Comparison of ENCODE assay signal across 11 cellular contexts in genomic region chr14:29529418-29529817, GRCh38.
DNase-seq lines count a peak whose midpoint lies in the region; ATAC-seq and TF ChIP-seq lines count a peak whose summit lies in the region.
"Had no signal": no experiment of that assay in that cellular context is flagged by ENCODE, and none has a peak within 500 bp of the region (broad histone marks: within the 10 kb centered on the region; RNA-seq: fewer than 3 reads in every experiment).

No MANE protein-coding gene starts in this region.

- in situ Hi-C loops in ACHN (cut with HindIII; ENCODE audit: low pct_ligation_motif_present, low pct_unique_long_range_greater_than_20kb, low sequenced_read_pairs): no loop called here

- no peak overlapping the region for H3K4me3 ChIP-seq in foreskin fibroblast (ENCODE audit: low read depth in 1 of 2, low read length in 2 of 2)

- H3K27ac Mint-ChIP-seq in stimulated activated naive CD8-positive, alpha-beta T cell treated with anti-CD3 and anti-CD28 coated beads, Interleukin-15, amount 100 ng/mL, for 72 hours: no peak overlapping the region
- H3K27ac Mint-ChIP-seq: stimulated activated effector memory CD8-positive, alpha-beta T cell treated with anti-CD3 and anti-CD28 coated beads, Interleukin-12 subunit alpha, Interleukin-12 subunit beta, amount 100 ng/mL, for 72 hours had no signal

- peaks cover 13 to 14% of the 10 kb centered on the region in 2 donors for H3K9me3 Mint-ChIP-seq in stimulated activated naive CD8-positive, alpha-beta T cell treated with anti-CD3 and anti-CD28 coated beads, Interleukin-15, amount 100 ng/mL, for 72 hours

- no peaks in the 10 kb centered on the region for H3K4me1 Mint-ChIP-seq in stimulated activated naive CD8-positive, alpha-beta T cell treated with anti-CD3 and anti-CD28 coated beads, Interleukin-15, amount 100 ng/mL, for 72 hours
- H3K4me1 Mint-ChIP-seq: stimulated activated effector memory CD8-positive, alpha-beta T cell treated with anti-CD3 and anti-CD28 coated beads, Interleukin-12 subunit alpha, Interleukin-12 subunit beta, amount 100 ng/mL, for 72 hours had no signal

- DNase-seq in ACHN: peak; percentile 3
- peak; percentile 28 for DNase-seq in EL
- DNase-seq in OCI-M1 (lab: John Stamatoyannopoulos, UW): peak; percentile 19
- DNase-seq in foreskin fibroblast: peak in 1 of 2 donors; percentile 18
- DNase-seq in stimulated activated naive CD8-positive, alpha-beta T cell treated with anti-CD3 and anti-CD28 coated beads, Interleukin-15, amount 100 ng/mL, for 72 hours: no peak
- no peak for DNase-seq in islet precursor cell
- no peak for DNase-seq in activated effector memory CD4-positive, alpha-beta T cell treated with anti-CD3 and anti-CD28 coated beads, Interleukin-2, amount 50 U/mL, for 16 hours
- DNase-seq: activated CD4-positive, alpha-beta T cell treated with anti-CD3 and anti-CD28 coated beads, Interleukin-2, amount 50 U/mL, for 4 hours; caudate nucleus had no signal

- H3K27me3 Mint-ChIP-seq in stimulated activated naive CD8-positive, alpha-beta T cell treated with anti-CD3 and anti-CD28 coated beads, Interleukin-15, amount 100 ng/mL, for 72 hours: no peaks in the 10 kb centered on the region

- H3K4me3 Mint-ChIP-seq in stimulated activated naive CD8-positive, alpha-beta T cell treated with anti-CD3 and anti-CD28 coated beads, Interleukin-15, amount 100 ng/mL, for 72 hours: no peak overlapping the region
- H3K4me3 Mint-ChIP-seq: stimulated activated effector memory CD8-positive, alpha-beta T cell treated with anti-CD3 and anti-CD28 coated beads, Interleukin-12 subunit alpha, Interleukin-12 subunit beta, amount 100 ng/mL, for 72 hours had no signal

- ATAC-seq in stimulated activated naive CD8-positive, alpha-beta T cell treated with anti-CD3 and anti-CD28 coated beads, Interleukin-15, amount 100 ng/mL, for 72 hours: no peak
- no peak for ATAC-seq in HG03280 (IDR thresholded peaks at IDR 0.05; ENCODE audit: unreplicated experiment)
- ATAC-seq: stimulated activated effector memory CD8-positive, alpha-beta T cell treated with anti-CD3 and anti-CD28 coated beads, Interleukin-12 subunit alpha, Interleukin-12 subunit beta, amount 100 ng/mL, for 72 hours had no signal

- TF ChIP-seq CTCF in foreskin fibroblast (IDR thresholded peaks at IDR 0.05; ENCODE audit: low read depth, low read length): peak; percentile 24

Comparison
In these comparisons a context has a peak if more than half of its experiments do, and no peak if none do; other contexts are left out.
1. DNase-seq: peak in ACHN (single experiment), EL (single experiment) and OCI-M1 (single experiment); none in stimulated activated naive CD8-positive, alpha-beta T cell treated with anti-CD3 and anti-CD28 coated beads, Interleukin-15, amount 100 ng/mL, for 72 hours (0 of 2), islet precursor cell (single experiment) and activated effector memory CD4-positive, alpha-beta T cell treated with anti-CD3 and anti-CD28 coated beads, Interleukin-2, amount 50 U/mL, for 16 hours (single experiment).